Comparison of ENCODE assay signal across 11 cellular contexts in the genomic region with DNA sequence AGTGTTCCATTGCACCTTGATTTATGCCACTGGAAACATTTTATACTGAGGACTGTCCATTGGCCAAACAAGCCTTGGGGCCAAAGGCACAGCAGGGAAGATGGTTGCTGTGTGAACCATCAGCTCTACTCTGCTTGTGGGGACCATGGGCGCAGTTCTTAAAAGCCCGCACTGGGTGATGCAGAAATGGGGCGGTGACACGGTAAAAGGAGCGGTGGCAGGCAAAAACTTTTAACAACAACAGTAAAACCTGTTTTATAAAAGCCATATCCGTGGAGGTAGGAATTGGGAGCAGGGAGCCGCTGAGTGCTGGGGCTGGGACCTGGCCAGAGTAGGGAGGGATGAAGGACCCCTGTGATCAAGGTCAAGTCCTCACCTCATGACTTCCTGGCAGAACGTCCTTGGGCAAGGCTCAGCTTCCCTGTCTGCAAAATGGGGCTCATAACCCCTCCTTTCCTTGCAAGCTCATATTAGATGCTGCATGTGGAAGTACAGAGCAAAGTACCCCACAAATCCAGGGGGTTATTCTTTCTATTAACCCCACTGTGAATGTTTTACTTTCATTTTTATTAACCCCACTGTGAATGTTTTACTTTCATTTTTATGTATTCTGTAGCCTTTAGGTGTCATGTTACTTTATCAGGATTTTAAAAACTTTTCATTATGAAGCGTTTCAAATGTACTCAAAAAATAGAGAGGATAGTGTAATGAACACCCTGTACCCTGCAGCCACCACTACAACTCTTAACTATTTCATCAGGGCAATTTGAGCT.
A peak's percentile ranks its signal among the peaks of the same experiment; 100 is the strongest.
DNase-seq lines count a peak whose midpoint lies in the region; ATAC-seq and TF ChIP-seq lines count a peak whose summit lies in the region.
"Had no signal": no experiment of that assay in that cellular context is flagged by ENCODE, and none has a peak within 500 bp of the region (broad histone marks: within the 10 kb centered on the region; RNA-seq: fewer than 3 reads in every experiment).

No MANE protein-coding gene starts in this region.

- POLR2A ChIA-PET in CD4-positive, alpha-beta T cell (lab: Charles Lee), result interaction anchor here (1.6 kb wide), 1 partner anchor 20 kb away, joined by 4 read pairs; no protein-coding TSS in a partner anchor

- H3K4me3 Mint-ChIP-seq in CD4-positive, alpha-beta T cell, result peak overlapping the region; percentile 72
- H3K4me3 Mint-ChIP-seq in naive B cell, result peak overlapping the region in 6 of 8 donors; percentile 35 to 63 (median 53)

- 64 to 71% (median 70%) methylated on average over 9 of the region's 9 CpGs for WGBS in spleen, 5 donors

- H3K27ac ChIP-seq in CD4-positive, alpha-beta T cell (ENCODE audit: low read depth, low read length), result peak overlapping the region; percentile 39
- peak overlapping the region in 4 of 8 donors; percentile 34 to 72 (median 62) for H3K27ac ChIP-seq in spleen
- H3K27ac ChIP-seq: SK-N-MC had no signal

- H3K9me3 ChIP-seq in CD4-positive, alpha-beta T cell (ENCODE audit: control insufficient read depth, low read length), result no peaks in the 10 kb centered on the region
- H3K9me3 ChIP-seq in spleen, result no peaks in the 10 kb centered on the region

- H3K36me3 ChIP-seq in spleen, result no peaks in the 10 kb centered on the region

- no peak for DNase-seq in CD4-positive, alpha-beta T cell
- no peak for DNase-seq in activated naive CD4-positive, alpha-beta T cell treated with anti-CD3 and anti-CD28 coated beads, Interleukin-2, amount 50 U/mL, for 72 hours (ENCODE audit: low spot score in 2 of 2)
- DNase-seq in naive B cell (no peak), spleen (no peak), SIG-M5 treated with dmso at 0.1 percent for 504 hours (lab: John Stamatoyannopoulos, UW; ENCODE audit: unreplicated experiment) (no peak), NCI-H524 treated with DMSO at 0.1 percent for 48 hours (lab: John Stamatoyannopoulos, UW) (no peak), mesenteric fat pad (ENCODE audit: low spot score) (no peak)
- DNase-seq: left colon, NCI-H2029 had no signal

- TF ChIP-seq POLR2A in spleen (IDR thresholded peaks at IDR 0.05), result no peak

- intact Hi-C loops in CD4-positive, alpha-beta T cell (cut with DNase I, micrococcal nuclease), result loop anchor here in 1 of 2 experiments (2.0 kb wide), 2 partner anchors 15 to 17 kb away; no protein-coding TSS in a partner anchor
- intact Hi-C loops in spleen (cut with DNase I; ENCODE audit: low total_unique reads), result no loop called here

- peak overlapping the region in 3 of 8 donors; percentile 2 to 39 (median 9) for H3K4me3 ChIP-seq in spleen
- H3K4me3 ChIP-seq: SK-N-MC had no signal

- CTCF ChIA-PET in CD4-positive, alpha-beta T cell (lab: Charles Lee), result no interaction called here

- H3K4me1 ChIP-seq in spleen, result peaks cover 51 to 100% (median 93%) of the 10 kb centered on the region in 6 donors

- H3K36me3 Mint-ChIP-seq in CD4-positive, alpha-beta T cell (ENCODE audit: low read depth), result no peaks in the 10 kb centered on the region
- H3K36me3 Mint-ChIP-seq in activated naive CD4-positive, alpha-beta T cell treated with anti-CD3 and anti-CD28 coated beads, Interleukin-2, amount 50 U/mL, for 72 hours, result no peaks in the 10 kb centered on the region
- H3K36me3 Mint-ChIP-seq in naive B cell, result no peaks in the 10 kb centered on the region

- ATAC-seq in CD4-positive, alpha-beta T cell (ENCODE audit: poor library complexity), result no peak
- ATAC-seq in GM18517 (IDR thresholded peaks at IDR 0.05; ENCODE audit: unreplicated experiment) (peak; percentile 45), naive B cell (ENCODE audit: low read depth in 2 of 2) (no peak)
- peak in 1 of 2 donors; percentile 27 for ATAC-seq in activated naive CD4-positive, alpha-beta T cell treated with anti-CD3 and anti-CD28 coated beads, Interleukin-2, amount 50 U/mL, for 72 hours
- ATAC-seq: left colon had no signal

- H3K27ac Mint-ChIP-seq in CD4-positive, alpha-beta T cell, result peak overlapping the region; percentile 68
- H3K27ac Mint-ChIP-seq in activated naive CD4-positive, alpha-beta T cell treated with anti-CD3 and anti-CD28 coated beads, Interleukin-2, amount 50 U/mL, for 72 hours, result peak overlapping the region; percentile 67 to 96
- peak overlapping the region; percentile 94 to 99 (median 95) for H3K27ac Mint-ChIP-seq in naive B cell

- no peaks in the 10 kb centered on the region for H3K27me3 Mint-ChIP-seq in CD4-positive, alpha-beta T cell
- no peaks in the 10 kb centered on the region for H3K27me3 Mint-ChIP-seq in naive B cell

- H3K27me3 ChIP-seq in CD4-positive, alpha-beta T cell (ENCODE audit: control insufficient read depth, insufficient read depth, low read length), result no peaks in the 10 kb centered on the region
- no peaks in the 10 kb centered on the region for H3K27me3 ChIP-seq in spleen (replicated peaks in 1 of 7)

- TF ChIP-seq CTCF in CD4-positive, alpha-beta T cell (IDR thresholded peaks at IDR 0.05), result no peak
- no peak for TF ChIP-seq CTCF in spleen (IDR thresholded peaks at IDR 0.05 in 8 of 11, conservative IDR thresholded peaks at IDR 0.05 in 3 of 11)

- H3K9me3 Mint-ChIP-seq in CD4-positive, alpha-beta T cell, result no peaks in the 10 kb centered on the region
- H3K9me3 Mint-ChIP-seq in activated naive CD4-positive, alpha-beta T cell treated with anti-CD3 and anti-CD28 coated beads, Interleukin-2, amount 50 U/mL, for 72 hours, result no peaks in the 10 kb centered on the region
- H3K9me3 Mint-ChIP-seq in naive B cell, result no peaks in the 10 kb centered on the region

- peaks cover 91% of the 10 kb centered on the region for H3K4me1 Mint-ChIP-seq in CD4-positive, alpha-beta T cell (ENCODE audit: low read depth)
- peaks cover 76 to 97% (median 88%) of the 10 kb centered on the region in 3 donors for H3K4me1 Mint-ChIP-seq in naive B cell
